Comparison of ENCODE assay signal across 1 cellular context in the genomic region with DNA sequence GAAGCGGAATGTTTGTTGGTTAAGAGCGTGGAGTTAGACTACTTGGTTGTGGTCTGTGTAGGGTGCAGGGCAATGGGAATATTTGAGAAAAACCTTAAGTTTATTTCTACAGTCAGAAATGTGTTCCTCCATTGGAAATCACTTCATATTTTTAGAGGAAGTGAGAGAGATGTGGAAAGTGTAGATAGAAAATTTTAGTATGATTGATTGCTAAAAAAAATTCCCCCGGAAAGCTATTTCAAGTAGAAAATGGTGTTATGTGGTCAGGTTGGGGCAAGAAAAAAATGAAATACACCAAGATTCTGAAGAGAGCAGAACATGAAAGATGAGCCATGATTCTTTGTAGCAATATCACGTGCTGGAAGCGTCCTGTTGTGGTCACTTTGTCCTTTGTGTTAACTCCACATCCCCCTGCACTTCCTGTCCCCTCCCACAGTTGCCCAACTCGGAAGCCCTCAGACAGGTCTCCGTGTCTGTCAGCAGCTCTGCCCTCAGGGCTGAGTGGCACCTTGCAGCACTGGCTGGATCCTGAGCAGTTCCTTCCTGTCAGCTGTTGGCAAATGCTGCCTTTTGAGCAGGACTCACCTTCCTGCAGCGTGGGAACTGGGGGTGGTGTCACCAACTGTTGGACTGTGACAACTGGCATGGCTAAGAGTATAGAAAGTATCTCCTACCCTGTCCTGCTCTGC.
TF ChIP-seq lines count a peak whose summit lies in the region.

No MANE protein-coding gene starts in this region.

TF ChIP-seq in HepG2, 621 proteins besides CTCF, POLR2A, EP300 and RAD21 (continued from another document):
- TF ChIP-seq, protein P1, sequence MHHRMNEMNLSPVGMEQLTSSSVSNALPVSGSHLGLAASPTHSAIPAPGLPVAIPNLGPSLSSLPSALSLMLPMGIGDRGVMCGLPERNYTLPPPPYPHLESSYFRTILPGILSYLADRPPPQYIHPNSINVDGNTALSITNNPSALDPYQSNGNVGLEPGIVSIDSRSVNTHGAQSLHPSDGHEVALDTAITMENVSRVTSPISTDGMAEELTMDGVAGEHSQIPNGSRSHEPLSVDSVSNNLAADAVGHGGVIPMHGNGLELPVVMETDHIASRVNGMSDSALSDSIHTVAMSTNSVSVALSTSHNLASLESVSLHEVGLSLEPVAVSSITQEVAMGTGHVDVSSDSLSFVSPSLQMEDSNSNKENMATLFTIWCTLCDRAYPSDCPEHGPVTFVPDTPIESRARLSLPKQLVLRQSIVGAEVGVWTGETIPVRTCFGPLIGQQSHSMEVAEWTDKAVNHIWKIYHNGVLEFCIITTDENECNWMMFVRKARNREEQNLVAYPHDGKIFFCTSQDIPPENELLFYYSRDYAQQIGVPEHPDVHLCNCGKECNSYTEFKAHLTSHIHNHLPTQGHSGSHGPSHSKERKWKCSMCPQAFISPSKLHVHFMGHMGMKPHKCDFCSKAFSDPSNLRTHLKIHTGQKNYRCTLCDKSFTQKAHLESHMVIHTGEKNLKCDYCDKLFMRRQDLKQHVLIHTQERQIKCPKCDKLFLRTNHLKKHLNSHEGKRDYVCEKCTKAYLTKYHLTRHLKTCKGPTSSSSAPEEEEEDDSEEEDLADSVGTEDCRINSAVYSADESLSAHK (CRISPR knock-in tag; IDR thresholded peaks at IDR 0.05; ENCODE audit: borderline replicate concordance) = no peak
- TF ChIP-seq RXRB (CRISPR knock-in tag; IDR thresholded peaks at IDR 0.05; ENCODE audit: borderline replicate concordance) = no peak
- no peak for TF ChIP-seq REL (CRISPR knock-in tag; conservative IDR thresholded peaks at IDR 0.05)
- TF ChIP-seq ZNF101 (CRISPR knock-in tag; IDR thresholded peaks at IDR 0.05; ENCODE audit: borderline replicate concordance, low read depth) = no peak
- no peak for TF ChIP-seq CBX5 (CRISPR knock-in tag; IDR thresholded peaks at IDR 0.05; ENCODE audit: borderline replicate concordance)
- TF ChIP-seq HMG20B (CRISPR knock-in tag; conservative IDR thresholded peaks at IDR 0.05) = no peak
- no peak for TF ChIP-seq SCMH1 (CRISPR knock-in tag; IDR thresholded peaks at IDR 0.05; ENCODE audit: borderline replicate concordance)
- no peak for TF ChIP-seq ZNF7 (CRISPR knock-in tag; IDR thresholded peaks at IDR 0.05)
- TF ChIP-seq ZNF841 (CRISPR knock-in tag; IDR thresholded peaks at IDR 0.05; ENCODE audit: borderline replicate concordance) = no peak
